Comparison of ENCODE assay signal across 8 cellular contexts in genomic region chr1:14915356-14916054, GRCh38.
DNase-seq lines count a peak whose midpoint lies in the region; ATAC-seq, FAIRE-seq and TF ChIP-seq lines count a peak whose summit lies in the region.

No MANE protein-coding gene starts in this region.

- H3K27ac ChIP-seq in SK-N-SH (ENCODE audit: low read depth in 2 of 2, low read length in 1 of 2) = no peak overlapping the region
- H3K27ac ChIP-seq in kidney (ENCODE audit: low read depth in 2 of 2, low read length in 2 of 2) = peak overlapping the region in 1 of 2 donors; percentile 10

- no peaks in the 10 kb centered on the region for H3K9me2 ChIP-seq in SK-N-SH

- ATAC-seq in HG03097 (IDR thresholded peaks at IDR 0.05; ENCODE audit: low FRiP score, unreplicated experiment) = no peak

- in situ Hi-C loops in Caki2 (cut with HindIII; ENCODE audit: low pct_unique_long_range_greater_than_20kb, low sequenced_read_pairs) = no loop called here
- in situ Hi-C loops in astrocyte of the spinal cord (cut with HindIII; ENCODE audit: low sequenced_read_pairs) = no loop called here

- no peak overlapping the region for H3K4me2 ChIP-seq in SK-N-SH

- CTCF ChIA-PET in HEK293T (lab: Yijun Ruan, JAX) (interaction anchor here (0.6 to 1.5 kb wide), 4 partner anchors 12 to 139 kb away, joined by 3 to 5 read pairs (median 4); no protein-coding TSS in a partner anchor), SK-N-SH (lab: Yijun Ruan, JAX) (interaction anchor here (0.7 to 3.5 kb wide), 14 partner anchors 9 to 184 kb away, joined by 3 to 32 read pairs (median 4); no protein-coding TSS in a partner anchor)

- WGBS in SK-N-SH (ENCODE audit: low lambda C conversion rate) = 20% methylated on average over 9 of the region's 9 CpGs

- peaks cover 0 to 7% of the 10 kb centered on the region in 2 experiments; a peak in 1 of 4 replicates for H3K4me1 ChIP-seq in SK-N-SH (ENCODE audit: control insufficient read depth in 1 of 2, insufficient read depth in 2 of 2, low read depth in 1 of 2, low read length in 1 of 2)
- H3K4me1 ChIP-seq in kidney (ENCODE audit: control insufficient read depth in 1 of 2, insufficient read depth in 1 of 2, low read depth in 1 of 2, low read length in 2 of 2) = peaks cover 18 to 21% of the 10 kb centered on the region in 2 donors

- H3K27me3 ChIP-seq in SK-N-SH (ENCODE audit: insufficient read depth) = no peaks in the 10 kb centered on the region

- peak; percentile 44 for DNase-seq in Caki2 (ENCODE audit: low read depth)
- peak; percentile 73 for DNase-seq in HEK293T (ENCODE audit: extremely low spot score)
- DNase-seq in SK-N-SH = peak; percentile 84
- peak; percentile 22 for DNase-seq in astrocyte of the spinal cord (ENCODE audit: low read depth, low spot score)
- DNase-seq in kidney = no peak
- peak; percentile 12 for DNase-seq in stimulated activated CD8-positive, alpha-beta memory T cell treated with anti-CD3 and anti-CD28 coated beads, Interleukin-12 subunit alpha, Interleukin-12 subunit beta, amount 100 ng/mL, for 1 hour (ENCODE audit: low read depth)
- no peak for DNase-seq in NCI-H2081 treated with DMSO at 0.1 percent for 48 hours (lab: John Stamatoyannopoulos, UW)

- no peaks in the 10 kb centered on the region for H3F3A ChIP-seq in SK-N-SH (replicated peaks; ENCODE audit: insufficient read depth)

- intact Hi-C loops in kidney (cut with DNase I) = no loop called here

- H3K36me3 ChIP-seq in SK-N-SH (replicated peaks in 1 of 2; ENCODE audit: control insufficient read depth in 1 of 2, insufficient read depth in 2 of 2, low read length in 1 of 2) (no peaks in the 10 kb centered on the region), kidney (ENCODE audit: control insufficient read depth in 1 of 2, insufficient read depth in 2 of 2, low read length in 2 of 2) (no peaks in the 10 kb centered on the region)

- FAIRE-seq in kidney (lab: Jason Lieb, UNC) = no peak

- no peak overlapping the region; a peak in 1 of 4 replicates for H3K4me3 ChIP-seq in SK-N-SH (ENCODE audit: low read depth in 2 of 2, low read length in 1 of 2)
- no peak overlapping the region for H3K4me3 ChIP-seq in astrocyte of the spinal cord (ENCODE audit: low read depth, low read length)
- H3K4me3 ChIP-seq in kidney (ENCODE audit: low read length in 2 of 2) = no peak overlapping the region

- TF ChIP-seq RAD21 in SK-N-SH (IDR thresholded peaks at IDR 0.05; ENCODE audit: low read length) = peak; percentile 70

- H3K9ac ChIP-seq in SK-N-SH (no peak overlapping the region), kidney (ENCODE audit: low read length in 2 of 2) (no peak overlapping the region)

- H3K9me3 ChIP-seq in SK-N-SH (no peaks in the 10 kb centered on the region), kidney (ENCODE audit: control insufficient read depth in 1 of 2, low read length in 2 of 2) (no peaks in the 10 kb centered on the region)

- H4K20me1 ChIP-seq in SK-N-SH (ENCODE audit: insufficient read depth) = no peaks in the 10 kb centered on the region

- H3K79me2 ChIP-seq in SK-N-SH (ENCODE audit: insufficient read depth) = no peaks in the 10 kb centered on the region

- no peak overlapping the region for H2AFZ ChIP-seq in SK-N-SH (ENCODE audit: low read depth)

- POLR2A ChIA-PET in HEK293T (lab: Yijun Ruan, JAX) = no interaction called here
- POLR2A ChIA-PET in SK-N-SH (lab: Yijun Ruan, JAX) = no interaction called here

- peak; percentile 92 for TF ChIP-seq CTCF in SK-N-SH (IDR thresholded peaks at IDR 0.05)
- peak; percentile 95 for TF ChIP-seq CTCF in astrocyte of the spinal cord (IDR thresholded peaks at IDR 0.05; ENCODE audit: low read depth, low read length)
- peak; percentile 74 for TF ChIP-seq CTCF in kidney (IDR thresholded peaks at IDR 0.05; ENCODE audit: borderline replicate concordance, extremely low read depth, insufficient read depth)

- TF ChIP-seq EP300 in SK-N-SH (IDR thresholded peaks at IDR 0.05; ENCODE audit: borderline replicate concordance in 1 of 2, low read depth in 1 of 2, low read length in 1 of 2) = no peak

TF ChIP-seq in HEK293T, 16 proteins besides CTCF, POLR2A, EP300 and RAD21:
- no peak for TF ChIP-seq ARNT (IDR thresholded peaks at IDR 0.05)
- TF ChIP-seq ELF4 (IDR thresholded peaks at IDR 0.05) = no peak
- no peak for TF ChIP-seq SP1 (IDR thresholded peaks at IDR 0.05)
- TF ChIP-seq FOXK2 (IDR thresholded peaks at IDR 0.05) = no peak
- TF ChIP-seq TARDBP (IDR thresholded peaks at IDR 0.05) = no peak
- TF ChIP-seq L3MBTL2 (conservative IDR thresholded peaks at IDR 0.05) = no peak
- TF ChIP-seq BHLHE40 (IDR thresholded peaks at IDR 0.05; ENCODE audit: borderline replicate concordance) = no peak
- no peak for TF ChIP-seq SUZ12 (IDR thresholded peaks at IDR 0.05)
- TF ChIP-seq CTBP1 (IDR thresholded peaks at IDR 0.05; ENCODE audit: borderline replicate concordance) = no peak
- TF ChIP-seq FOXA1 (IDR thresholded peaks at IDR 0.05) = no peak
- no peak for TF ChIP-seq ZNF384 (IDR thresholded peaks at IDR 0.05)
- no peak for TF ChIP-seq HDGF (IDR thresholded peaks at IDR 0.05; ENCODE audit: borderline replicate concordance)

TF ChIP-seq in SK-N-SH, 30 proteins besides CTCF, POLR2A, EP300 and RAD21:
- TF ChIP-seq SMC3 (IDR thresholded peaks at IDR 0.05; ENCODE audit: low read depth, low read length) = peak; percentile 49
- no peak for TF ChIP-seq ELF1 (IDR thresholded peaks at IDR 0.05)
TF ChIP-seq in SK-N-SH: peak in this region for 1.

Comparison
In these comparisons a context has a peak if more than half of its experiments do, and no peak if none do; other contexts are left out.
1. DNase-seq: peak in Caki2 (single experiment), HEK293T (single experiment), SK-N-SH (single experiment), astrocyte of the spinal cord (single experiment) and stimulated activated CD8-positive, alpha-beta memory T cell treated with anti-CD3 and anti-CD28 coated beads, Interleukin-12 subunit alpha, Interleukin-12 subunit beta, amount 100 ng/mL, for 1 hour (single experiment); none in kidney (single experiment) and NCI-H2081 treated with DMSO at 0.1 percent for 48 hours (single experiment).
2. Peak in every context shown above with its lines, with median percentiles within 50 percentile points of each other: CTCF ChIP-seq.